In the genomic region with DNA sequence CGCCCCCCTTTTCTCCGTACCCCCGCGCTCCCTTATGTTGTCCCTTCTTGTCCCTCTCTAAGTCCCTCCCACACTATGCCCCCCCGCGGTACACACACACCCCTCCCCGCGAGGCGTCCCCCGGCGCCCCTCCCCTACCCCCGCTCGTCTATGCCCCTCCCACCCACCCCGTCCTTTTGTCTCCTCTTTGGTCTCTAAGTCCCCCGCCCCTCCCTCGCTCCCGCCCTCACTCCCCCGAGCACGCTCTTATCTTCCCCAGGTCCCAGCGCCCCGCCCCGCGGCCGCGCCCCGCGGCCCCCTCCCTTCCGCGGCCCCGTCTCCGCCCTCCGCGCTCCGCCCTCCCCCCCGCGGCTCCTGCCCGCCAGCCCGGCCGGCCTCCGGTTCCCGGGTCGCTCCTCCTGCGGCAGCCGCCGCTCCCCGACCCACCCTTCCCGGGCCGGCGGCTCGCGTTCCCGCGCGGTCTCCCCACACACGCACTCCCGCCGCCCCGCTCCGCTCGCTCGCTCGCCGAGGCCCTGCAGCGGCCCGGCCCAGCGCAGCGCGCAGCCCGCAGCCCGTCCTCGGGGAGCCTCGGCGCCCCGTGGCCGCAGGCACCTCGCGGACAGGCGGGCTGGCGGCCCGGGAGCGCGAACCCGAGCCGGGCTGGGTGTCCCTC, we compare ENCODE assay signal across 8 cellular contexts.
A peak's percentile ranks its signal among the peaks of the same experiment; 100 is the strongest.
DNase-seq lines count a peak whose midpoint lies in the region; ATAC-seq lines count a peak whose summit lies in the region.

No MANE protein-coding gene starts in this region.

- ATAC-seq in HG03103 (IDR thresholded peaks at IDR 0.05; ENCODE audit: low read depth, unreplicated experiment) = peak; percentile 61

- DNase-seq in NCI-H1417 (lab: John Stamatoyannopoulos, UW) = peak; percentile 81 to 88 (median 84)
- no peak for DNase-seq in NCI-H1417 treated with DMSO at 0.1 percent for 48 hours (lab: John Stamatoyannopoulos, UW)
- DNase-seq in NCI-H748 (lab: John Stamatoyannopoulos, UW; ENCODE audit: unreplicated experiment) = peak; percentile 92
- DNase-seq in activated CD8-positive, alpha-beta memory T cell treated with anti-CD3 and anti-CD28 coated beads for 1 hour (ENCODE audit: extremely low read depth in 1 of 2, low read depth in 1 of 2) = peak; percentile 49 to 59
- peak; percentile 63 for DNase-seq in effector CD4-positive, alpha-beta T cell
- DNase-seq in medulla oblongata (ENCODE audit: extremely low spot score) = peak; percentile 80
- DNase-seq in stimulated activated CD4-positive, alpha-beta T cell treated with anti-CD3 and anti-CD28 coated beads, TNF-alpha, amount 100 ng/mL, for 4 hours (ENCODE audit: low read depth in 3 of 3) = peak; percentile 51 to 64 (median 61)
